1 cellular context compared by ENCODE assay signal in the genomic region with DNA sequence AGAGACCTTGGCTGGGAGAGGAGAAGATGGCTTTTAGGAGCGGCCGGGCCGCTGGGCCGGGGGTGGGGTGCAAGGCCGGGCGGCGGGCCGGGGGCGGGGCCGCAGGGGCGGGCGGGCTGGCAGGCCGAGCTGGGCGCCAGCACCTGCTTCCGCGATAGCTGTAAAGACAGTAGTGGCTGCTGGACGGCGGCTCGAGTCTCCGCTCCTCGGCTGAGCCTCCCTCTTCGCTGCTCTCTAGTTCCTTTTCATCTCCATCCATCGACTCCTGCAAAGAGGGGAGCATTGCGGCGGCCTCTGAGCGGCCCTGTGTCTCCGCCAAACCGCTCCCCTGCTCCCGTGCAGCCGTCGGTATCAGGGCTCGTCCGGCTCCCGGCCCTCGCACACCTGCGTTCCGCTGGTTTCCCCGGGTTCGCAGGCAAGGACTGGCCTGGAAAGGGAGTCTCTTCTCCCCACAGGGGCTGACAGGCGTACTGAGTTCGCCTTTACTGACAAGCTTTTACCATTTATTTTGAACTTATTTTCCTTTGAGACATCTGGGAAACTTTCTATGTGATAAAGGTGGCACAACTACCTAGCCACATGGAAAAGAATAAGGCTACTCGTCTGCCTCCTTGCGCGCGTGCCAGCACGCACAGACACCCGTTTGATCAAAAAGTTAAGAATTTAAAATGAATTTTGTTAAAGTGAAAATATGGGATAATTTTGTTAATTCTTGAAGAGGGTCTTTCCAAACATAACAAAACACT.
TF ChIP-seq lines count a peak whose summit lies in the region.

A gene with protein sequence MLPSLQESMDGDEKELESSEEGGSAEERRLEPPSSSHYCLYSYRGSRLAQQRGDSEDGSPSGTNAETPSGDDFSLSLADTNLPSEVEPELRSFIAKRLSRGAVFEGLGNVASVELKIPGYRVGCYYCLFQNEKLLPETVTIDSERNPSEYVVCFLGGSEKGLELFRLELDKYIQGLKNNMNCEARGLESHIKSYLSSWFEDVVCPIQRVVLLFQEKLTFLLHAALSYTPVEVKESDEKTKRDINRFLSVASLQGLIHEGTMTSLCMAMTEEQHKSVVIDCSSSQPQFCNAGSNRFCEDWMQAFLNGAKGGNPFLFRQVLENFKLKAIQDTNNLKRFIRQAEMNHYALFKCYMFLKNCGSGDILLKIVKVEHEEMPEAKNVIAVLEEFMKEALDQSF (minus strand): TSS at position 317 of the 746 bp plus-strand sequence. CDS start 34 bp downstream, at position 283.

TF ChIP-seq in GM12878, 131 proteins besides CTCF, POLR2A, EP300 and RAD21 (continued from another document and continues in another):
- TF ChIP-seq, protein P1, sequence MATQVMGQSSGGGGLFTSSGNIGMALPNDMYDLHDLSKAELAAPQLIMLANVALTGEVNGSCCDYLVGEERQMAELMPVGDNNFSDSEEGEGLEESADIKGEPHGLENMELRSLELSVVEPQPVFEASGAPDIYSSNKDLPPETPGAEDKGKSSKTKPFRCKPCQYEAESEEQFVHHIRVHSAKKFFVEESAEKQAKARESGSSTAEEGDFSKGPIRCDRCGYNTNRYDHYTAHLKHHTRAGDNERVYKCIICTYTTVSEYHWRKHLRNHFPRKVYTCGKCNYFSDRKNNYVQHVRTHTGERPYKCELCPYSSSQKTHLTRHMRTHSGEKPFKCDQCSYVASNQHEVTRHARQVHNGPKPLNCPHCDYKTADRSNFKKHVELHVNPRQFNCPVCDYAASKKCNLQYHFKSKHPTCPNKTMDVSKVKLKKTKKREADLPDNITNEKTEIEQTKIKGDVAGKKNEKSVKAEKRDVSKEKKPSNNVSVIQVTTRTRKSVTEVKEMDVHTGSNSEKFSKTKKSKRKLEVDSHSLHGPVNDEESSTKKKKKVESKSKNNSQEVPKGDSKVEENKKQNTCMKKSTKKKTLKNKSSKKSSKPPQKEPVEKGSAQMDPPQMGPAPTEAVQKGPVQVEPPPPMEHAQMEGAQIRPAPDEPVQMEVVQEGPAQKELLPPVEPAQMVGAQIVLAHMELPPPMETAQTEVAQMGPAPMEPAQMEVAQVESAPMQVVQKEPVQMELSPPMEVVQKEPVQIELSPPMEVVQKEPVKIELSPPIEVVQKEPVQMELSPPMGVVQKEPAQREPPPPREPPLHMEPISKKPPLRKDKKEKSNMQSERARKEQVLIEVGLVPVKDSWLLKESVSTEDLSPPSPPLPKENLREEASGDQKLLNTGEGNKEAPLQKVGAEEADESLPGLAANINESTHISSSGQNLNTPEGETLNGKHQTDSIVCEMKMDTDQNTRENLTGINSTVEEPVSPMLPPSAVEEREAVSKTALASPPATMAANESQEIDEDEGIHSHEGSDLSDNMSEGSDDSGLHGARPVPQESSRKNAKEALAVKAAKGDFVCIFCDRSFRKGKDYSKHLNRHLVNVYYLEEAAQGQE (IDR thresholded peaks at IDR 0.05; ENCODE audit: low read depth, low read length), result no peak
- TF ChIP-seq, protein P2, sequence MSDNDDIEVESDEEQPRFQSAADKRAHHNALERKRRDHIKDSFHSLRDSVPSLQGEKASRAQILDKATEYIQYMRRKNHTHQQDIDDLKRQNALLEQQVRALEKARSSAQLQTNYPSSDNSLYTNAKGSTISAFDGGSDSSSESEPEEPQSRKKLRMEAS (IDR thresholded peaks at IDR 0.05; ENCODE audit: low read depth, low read length), result peak; percentile 81
- TF ChIP-seq NR2C2 (IDR thresholded peaks at IDR 0.05; ENCODE audit: borderline replicate concordance, control insufficient read depth, insufficient read length, low read depth) (no peak), ZNF687 (IDR thresholded peaks at IDR 0.05) (no peak; the same call in 1 of the 2 replicates), SREBF1 (IDR thresholded peaks at IDR 0.05; ENCODE audit: low read length) (no peak), CREM (IDR thresholded peaks at IDR 0.05; ENCODE audit: low read depth) (peak; percentile 76; the same call in 1 of the 2 replicates), TAF1 (IDR thresholded peaks at IDR 0.05; ENCODE audit: borderline replicate concordance, low read depth, low read length) (peak; percentile 94), PAX5 (IDR thresholded peaks at IDR 0.05; ENCODE audit: borderline replicate concordance, low read depth, low read length) (peak; percentile 75), EGR1 (IDR thresholded peaks at IDR 0.05; ENCODE audit: borderline replicate concordance in 1 of 2, low read depth in 2 of 2, low read length in 2 of 2) (peak; percentile 69 to 81), IKZF1 (conservative IDR thresholded peaks at IDR 0.05) (peak; percentile 85), SIN3A (IDR thresholded peaks at IDR 0.05; ENCODE audit: low read depth, low read length) (peak; percentile 85), YY1 (IDR thresholded peaks at IDR 0.05; ENCODE audit: low read depth, low read length) (peak; percentile 93), ATF3 (IDR thresholded peaks at IDR 0.05; ENCODE audit: borderline replicate concordance, extremely low read depth, low read depth, low read length) (no peak), E2F8 (IDR thresholded peaks at IDR 0.05; ENCODE audit: low read depth, partially characterized antibody) (peak; percentile 54), NRF1 (conservative IDR thresholded peaks at IDR 0.05; ENCODE audit: low read depth, low read length) (no peak), CHD4 (IDR thresholded peaks at IDR 0.05) (no peak), FOS (IDR thresholded peaks at IDR 0.05; ENCODE audit: borderline replicate concordance, extremely low read depth, insufficient read length) (no peak), MTA3 (IDR thresholded peaks at IDR 0.05; ENCODE audit: borderline replicate concordance, low read length) (0 out of 2 replicates have a peak, but pooled peaks have one; percentile 47), YBX1 (IDR thresholded peaks at IDR 0.05) (no peak), FOXK2 (IDR thresholded peaks at IDR 0.05) (peak; percentile 25; the same call in 1 of the 2 replicates), KLF5 (IDR thresholded peaks at IDR 0.05; ENCODE audit: partially characterized antibody) (no peak), ZNF384 (IDR thresholded peaks at IDR 0.05; ENCODE audit: borderline replicate concordance, low read depth, low read length) (peak; percentile 41; the same call in 1 of the 2 replicates), ZNF24 (IDR thresholded peaks at IDR 0.05) (peak; percentile 76), ATF2 (IDR thresholded peaks at IDR 0.05; ENCODE audit: low read length) (no peak), SUPT20H (IDR thresholded peaks at IDR 0.05; ENCODE audit: borderline replicate concordance, control insufficient read depth, low read depth, low read length) (no peak), PAX8 (IDR thresholded peaks at IDR 0.05) (no peak), ZNF622 (IDR thresholded peaks at IDR 0.05) (no peak), DPF2 (IDR thresholded peaks at IDR 0.05) (peak; percentile 51), NBN (IDR thresholded peaks at IDR 0.05) (peak; percentile 94), POU2F2 (IDR thresholded peaks at IDR 0.05; ENCODE audit: borderline replicate concordance, low read depth, low read length) (peak; percentile 93), ZNF217 (IDR thresholded peaks at IDR 0.05) (no peak), USF2 (IDR thresholded peaks at IDR 0.05; ENCODE audit: borderline replicate concordance, low read depth, low read length) (no peak)
- TF ChIP-seq, protein P3, sequence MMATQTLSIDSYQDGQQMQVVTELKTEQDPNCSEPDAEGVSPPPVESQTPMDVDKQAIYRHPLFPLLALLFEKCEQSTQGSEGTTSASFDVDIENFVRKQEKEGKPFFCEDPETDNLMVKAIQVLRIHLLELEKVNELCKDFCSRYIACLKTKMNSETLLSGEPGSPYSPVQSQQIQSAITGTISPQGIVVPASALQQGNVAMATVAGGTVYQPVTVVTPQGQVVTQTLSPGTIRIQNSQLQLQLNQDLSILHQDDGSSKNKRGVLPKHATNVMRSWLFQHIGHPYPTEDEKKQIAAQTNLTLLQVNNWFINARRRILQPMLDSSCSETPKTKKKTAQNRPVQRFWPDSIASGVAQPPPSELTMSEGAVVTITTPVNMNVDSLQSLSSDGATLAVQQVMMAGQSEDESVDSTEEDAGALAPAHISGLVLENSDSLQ (IDR thresholded peaks at IDR 0.05), result peak; percentile 52; the same call in 1 of the 2 replicates
- TF ChIP-seq, protein P4, sequence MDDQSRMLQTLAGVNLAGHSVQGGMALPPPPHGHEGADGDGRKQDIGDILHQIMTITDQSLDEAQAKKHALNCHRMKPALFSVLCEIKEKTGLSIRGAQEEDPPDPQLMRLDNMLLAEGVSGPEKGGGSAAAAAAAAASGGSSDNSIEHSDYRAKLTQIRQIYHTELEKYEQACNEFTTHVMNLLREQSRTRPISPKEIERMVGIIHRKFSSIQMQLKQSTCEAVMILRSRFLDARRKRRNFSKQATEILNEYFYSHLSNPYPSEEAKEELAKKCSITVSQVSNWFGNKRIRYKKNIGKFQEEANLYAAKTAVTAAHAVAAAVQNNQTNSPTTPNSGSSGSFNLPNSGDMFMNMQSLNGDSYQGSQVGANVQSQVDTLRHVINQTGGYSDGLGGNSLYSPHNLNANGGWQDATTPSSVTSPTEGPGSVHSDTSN (IDR thresholded peaks at IDR 0.05; ENCODE audit: insufficient replicate concordance, low read depth, low read length), result peak; percentile 20
- TF ChIP-seq, protein P5, sequence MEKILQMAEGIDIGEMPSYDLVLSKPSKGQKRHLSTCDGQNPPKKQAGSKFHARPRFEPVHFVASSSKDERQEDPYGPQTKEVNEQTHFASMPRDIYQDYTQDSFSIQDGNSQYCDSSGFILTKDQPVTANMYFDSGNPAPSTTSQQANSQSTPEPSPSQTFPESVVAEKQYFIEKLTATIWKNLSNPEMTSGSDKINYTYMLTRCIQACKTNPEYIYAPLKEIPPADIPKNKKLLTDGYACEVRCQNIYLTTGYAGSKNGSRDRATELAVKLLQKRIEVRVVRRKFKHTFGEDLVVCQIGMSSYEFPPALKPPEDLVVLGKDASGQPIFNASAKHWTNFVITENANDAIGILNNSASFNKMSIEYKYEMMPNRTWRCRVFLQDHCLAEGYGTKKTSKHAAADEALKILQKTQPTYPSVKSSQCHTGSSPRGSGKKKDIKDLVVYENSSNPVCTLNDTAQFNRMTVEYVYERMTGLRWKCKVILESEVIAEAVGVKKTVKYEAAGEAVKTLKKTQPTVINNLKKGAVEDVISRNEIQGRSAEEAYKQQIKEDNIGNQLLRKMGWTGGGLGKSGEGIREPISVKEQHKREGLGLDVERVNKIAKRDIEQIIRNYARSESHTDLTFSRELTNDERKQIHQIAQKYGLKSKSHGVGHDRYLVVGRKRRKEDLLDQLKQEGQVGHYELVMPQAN (conservative IDR thresholded peaks at IDR 0.05), result peak; percentile 70
